In the genomic region with DNA sequence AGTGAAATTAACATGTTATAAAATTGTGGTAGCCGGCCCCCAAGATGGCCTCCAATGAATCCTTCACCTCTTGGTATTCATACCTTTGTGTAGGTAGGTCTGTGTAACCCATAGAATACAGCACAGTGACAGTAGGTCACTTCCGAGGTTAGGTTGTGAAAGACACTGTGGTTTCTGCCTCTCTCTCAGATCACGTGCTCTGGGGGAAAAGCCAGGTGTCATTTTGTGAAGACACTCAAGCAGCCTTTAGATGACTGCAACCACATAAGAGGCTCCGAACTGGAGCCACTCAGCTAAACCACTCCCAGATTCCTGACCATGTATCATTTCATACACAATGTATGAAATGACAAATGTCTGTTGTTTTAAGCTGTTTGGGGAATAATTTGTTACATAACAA, we compare ENCODE assay signal across 7 cellular contexts. TPM values are rescaled to one million over a fixed set of nuclear protein-coding genes. Genes with fewer than 3 reads are reported as not detected.
A peak's percentile ranks its signal among the peaks of the same experiment; 100 is the strongest.
DNase-seq lines count a peak whose midpoint lies in the region; ATAC-seq and TF ChIP-seq lines count a peak whose summit lies in the region.

No MANE protein-coding gene starts in this region.

- DNase-seq in T-helper 2 cell treated with Interferon-gamma antibody and Interleukin-4, amounts not matched to agents 5 μg/mL and 100 μg/mL, for 36 hours (ENCODE audit: low spot score), result peak; percentile 58
- DNase-seq in RKO (ENCODE audit: low spot score), result no peak
- DNase-seq in retina, result no peak
- no peak for DNase-seq in smooth muscle cell (lab: John Stamatoyannopoulos, UW; ENCODE audit: unreplicated experiment)

- H4K20me1 ChIP-seq in smooth muscle cell (ENCODE audit: low read depth), result no peaks in the 10 kb centered on the region

- peaks cover 4% of the 10 kb centered on the region for H3K27me3 Mint-ChIP-seq in T-helper 2 cell treated with Interferon-gamma antibody and Interleukin-4, amounts not matched to agents 5 μg/mL and 100 μg/mL, for 36 hours (ENCODE audit: low read depth)

- H3K4me3 ChIP-seq in smooth muscle cell, result no peak overlapping the region

- no peak overlapping the region for H3K4me3 Mint-ChIP-seq in T-helper 2 cell treated with Interferon-gamma antibody and Interleukin-4, amounts not matched to agents 5 μg/mL and 100 μg/mL, for 36 hours

- H3K4me1 Mint-ChIP-seq in T-helper 2 cell treated with Interferon-gamma antibody and Interleukin-4, amounts not matched to agents 5 μg/mL and 100 μg/mL, for 36 hours (ENCODE audit: low read depth), result peaks cover 12% of the 10 kb centered on the region

- no peak overlapping the region for H3K27ac ChIP-seq in smooth muscle cell (ENCODE audit: low read depth)

- WGBS in smooth muscle cell (ENCODE audit: low lambda C conversion rate), result 84% methylated on average over 4 of the region's 4 CpGs

- H3K27me3 ChIP-seq in smooth muscle cell (ENCODE audit: low read depth), result no peaks in the 10 kb centered on the region

- no peaks in the 10 kb centered on the region for H3K79me2 ChIP-seq in smooth muscle cell (ENCODE audit: low read depth)

- H3K4me1 ChIP-seq in smooth muscle cell (ENCODE audit: low read depth), result no peaks in the 10 kb centered on the region

- TF ChIP-seq CTCF in smooth muscle cell (IDR thresholded peaks at IDR 0.05; ENCODE audit: borderline replicate concordance, insufficient read depth, poor library complexity, severe bottlenecking), result no peak

- no peak overlapping the region for H3K9ac ChIP-seq in smooth muscle cell (ENCODE audit: low read depth)

- no peaks in the 10 kb centered on the region for H3K9me3 Mint-ChIP-seq in T-helper 2 cell treated with Interferon-gamma antibody and Interleukin-4, amounts not matched to agents 5 μg/mL and 100 μg/mL, for 36 hours

- H3F3A ChIP-seq in smooth muscle cell (ENCODE audit: low read depth), result no peaks in the 10 kb centered on the region

- H2AFZ ChIP-seq in smooth muscle cell (ENCODE audit: low read depth), result no peak overlapping the region

- no peak overlapping the region for H3K27ac Mint-ChIP-seq in T-helper 2 cell treated with Interferon-gamma antibody and Interleukin-4, amounts not matched to agents 5 μg/mL and 100 μg/mL, for 36 hours

- no peak overlapping the region for H3K4me2 ChIP-seq in smooth muscle cell

- ATAC-seq in GM19328 (IDR thresholded peaks at IDR 0.05; ENCODE audit: unreplicated experiment) (peak; percentile 97), HG03139 (IDR thresholded peaks at IDR 0.05; ENCODE audit: unreplicated experiment) (peak; percentile 95), esophagus mucosa (peak; percentile 63)

- no peaks in the 10 kb centered on the region for H3K36me3 ChIP-seq in smooth muscle cell (ENCODE audit: low read depth)

- no peaks in the 10 kb centered on the region for H3K36me3 Mint-ChIP-seq in T-helper 2 cell treated with Interferon-gamma antibody and Interleukin-4, amounts not matched to agents 5 μg/mL and 100 μg/mL, for 36 hours (ENCODE audit: low read depth)

- no peaks in the 10 kb centered on the region for H3K9me3 ChIP-seq in smooth muscle cell (replicated peaks; ENCODE audit: low read depth)

RNA-seq across cellular contexts. Expression of a gene that starts 9.8 kb away (rescaled TPM):
- total RNA-seq in esophagus mucosa (5.7 TPM), smooth muscle cell (33.3 and 37.7 TPM in 2 replicates)
- 11.6 and 12.3 TPM in 2 replicates for polyA plus RNA-seq in smooth muscle cell
